ENCODE assay signal across 9 cellular contexts in genomic region chr13:51721485-51721884, GRCh38.
A peak's percentile ranks its signal among the peaks of the same experiment; 100 is the strongest.
DNase-seq lines count a peak whose midpoint lies in the region; ATAC-seq and TF ChIP-seq lines count a peak whose summit lies in the region.
"Had no signal": no experiment of that assay in that cellular context is flagged by ENCODE, and none has a peak within 500 bp of the region (broad histone marks: within the 10 kb centered on the region; RNA-seq: fewer than 3 reads in every experiment).

No MANE protein-coding gene starts in this region.

- H3K36me3 Mint-ChIP-seq in stimulated activated naive B cell treated with anti-CD40 and anti-IgM and Interleukin-4, amounts not matched to agents 10 μg/mL and 1 μg/mL and 100 μg/mL, for 72 hours: peaks cover 8 to 19% of the 10 kb centered on the region in 2 donors
- no peaks in the 10 kb centered on the region for H3K36me3 Mint-ChIP-seq in Calu3 (ENCODE audit: insufficient read depth, unreplicated experiment)

- no peak overlapping the region for H3K27ac Mint-ChIP-seq in stimulated activated naive B cell treated with anti-CD40 and anti-IgM and Interleukin-4, amounts not matched to agents 10 μg/mL and 1 μg/mL and 100 μg/mL, for 72 hours
- no peak overlapping the region for H3K27ac Mint-ChIP-seq in Calu3 (ENCODE audit: unreplicated experiment)

- no peaks in the 10 kb centered on the region for H3K27me3 Mint-ChIP-seq in stimulated activated naive B cell treated with anti-CD40 and anti-IgM and Interleukin-4, amounts not matched to agents 10 μg/mL and 1 μg/mL and 100 μg/mL, for 72 hours
- H3K27me3 Mint-ChIP-seq in Calu3 (ENCODE audit: unreplicated experiment): no peaks in the 10 kb centered on the region

- no TSS peak for BruUV-seq in Calu3 (replicated peaks; lab: Mats Ljungman, UMichigan)

- ATAC-seq in GM19324 (IDR thresholded peaks at IDR 0.05; ENCODE audit: low FRiP score, unreplicated experiment): peak; percentile 78
- ATAC-seq in HG02938 (IDR thresholded peaks at IDR 0.05; ENCODE audit: unreplicated experiment): peak; percentile 76
- ATAC-seq in stimulated activated naive B cell treated with anti-CD40 and anti-IgM and Interleukin-4, amounts not matched to agents 10 μg/mL and 1 μg/mL and 100 μg/mL, for 72 hours (replicated peaks): peak; percentile 91 to 92

- TF ChIP-seq CTCF in Calu3 (IDR thresholded peaks at IDR 0.05; ENCODE audit: unreplicated experiment): no peak

- DNase-seq in astrocyte of the hippocampus (ENCODE audit: low read depth, low spot score) (peak; percentile 14), NCI-H1417 treated with DMSO at 0.1 percent for 48 hours (lab: John Stamatoyannopoulos, UW) (no peak), GOT3 (lab: John Stamatoyannopoulos, UW) (no peak), Calu3 (no peak), 8988T (no peak)
- no peak for DNase-seq in stimulated activated naive B cell treated with anti-CD40 and anti-IgM and Interleukin-4, amounts not matched to agents 10 μg/mL and 1 μg/mL and 100 μg/mL, for 72 hours
- DNase-seq: ovary had no signal

- CTCF ChIA-PET in Calu3 (lab: Charles Lee): no interaction called here

- peaks cover 8 to 16% of the 10 kb centered on the region in 2 donors for H3K4me1 Mint-ChIP-seq in stimulated activated naive B cell treated with anti-CD40 and anti-IgM and Interleukin-4, amounts not matched to agents 10 μg/mL and 1 μg/mL and 100 μg/mL, for 72 hours
- no peaks in the 10 kb centered on the region for H3K4me1 Mint-ChIP-seq in Calu3 (ENCODE audit: low read depth, unreplicated experiment)

- H3K9me3 Mint-ChIP-seq in stimulated activated naive B cell treated with anti-CD40 and anti-IgM and Interleukin-4, amounts not matched to agents 10 μg/mL and 1 μg/mL and 100 μg/mL, for 72 hours: no peaks in the 10 kb centered on the region
- no peaks in the 10 kb centered on the region for H3K9me3 Mint-ChIP-seq in Calu3 (ENCODE audit: low read depth, unreplicated experiment)

- intact Hi-C loops in Calu3 (cut with micrococcal nuclease; ENCODE audit: unreplicated experiment): no loop called here

- H3K4me3 Mint-ChIP-seq in stimulated activated naive B cell treated with anti-CD40 and anti-IgM and Interleukin-4, amounts not matched to agents 10 μg/mL and 1 μg/mL and 100 μg/mL, for 72 hours: no peak overlapping the region
- H3K4me3 Mint-ChIP-seq in Calu3 (ENCODE audit: low read depth, unreplicated experiment): no peak overlapping the region
